In genomic region chr3:132376945-132377354, GRCh38 we compare ENCODE assay signal across 10 cellular contexts. TPM values are rescaled to one million over a fixed set of nuclear protein-coding genes. Genes with fewer than 3 reads are reported as not detected.
A peak's percentile ranks its signal among the peaks of the same experiment; 100 is the strongest.
DNase-seq lines count a peak whose midpoint lies in the region; ATAC-seq and TF ChIP-seq lines count a peak whose summit lies in the region.
"Not testable (repeated sequence)": the region's sequence is repeated elsewhere in the genome, so short reads cannot be mapped to it uniquely, and the experiment has no call there.
"Had no signal": no experiment of that assay in that cellular context is flagged by ENCODE, and none has a peak within 500 bp of the region (broad histone marks: within the 10 kb centered on the region; RNA-seq: fewer than 3 reads in every experiment).

No MANE protein-coding gene starts in this region.

- peaks cover 29% of the 10 kb centered on the region for H3K27me3 Mint-ChIP-seq in activated T-cell treated with anti-CD3 and anti-CD28 coated beads, Interleukin-2, amount 50 U/mL, for 4 hours (ENCODE audit: low read depth)
- H3K27me3 Mint-ChIP-seq in naive thymus-derived CD4-positive, alpha-beta T cell, result peaks cover 0 to 32% (median 26%) of the 10 kb centered on the region in 5 donors

- peak overlapping the region; percentile 77 for H3K4me2 ChIP-seq in smooth muscle cell

- peak; percentile 61; the same call in 2 of the 3 replicates for ATAC-seq in RWPE2 (ENCODE audit: low read depth)
- ATAC-seq in activated T-cell treated with anti-CD3 and anti-CD28 coated beads, Interleukin-2, amount 50 U/mL, for 4 hours; naive thymus-derived CD4-positive, alpha-beta T cell: not testable (repeated sequence)

- H3F3A ChIP-seq in smooth muscle cell (ENCODE audit: low read depth), result not testable (repeated sequence)

- peak overlapping the region in 2 of 9 donors; percentile 32 to 70 for H3K27ac Mint-ChIP-seq in naive thymus-derived CD4-positive, alpha-beta T cell

- H3K4me3 ChIP-seq in GM06990 (replicated peaks; ENCODE audit: low read depth, low read length) (peak overlapping the region; percentile 46), RWPE2 (ENCODE audit: severe bottlenecking) (peak overlapping the region; percentile 44), ectodermal cell (ENCODE audit: insufficient read depth, low read depth, low read length) (peak overlapping the region; percentile 26), iPS DF 6.9 (ENCODE audit: low read length) (peak overlapping the region; percentile 42), smooth muscle cell (peak overlapping the region; percentile 51)
- not testable (repeated sequence) for H3K4me3 ChIP-seq in naive thymus-derived CD4-positive, alpha-beta T cell (ENCODE audit: low read length)

- intact Hi-C loops in naive thymus-derived CD4-positive, alpha-beta T cell (cut with micrococcal nuclease), result not testable (repeated sequence)

- H3K4me3 Mint-ChIP-seq in activated T-cell treated with anti-CD3 and anti-CD28 coated beads, Interleukin-2, amount 50 U/mL, for 4 hours, result peak overlapping the region; percentile 24
- H3K4me3 Mint-ChIP-seq in naive thymus-derived CD4-positive, alpha-beta T cell, result peak overlapping the region in 7 of 10 donors; percentile 16 to 75 (median 54)

- not testable (repeated sequence) for H3K27ac ChIP-seq in RWPE2 (ENCODE audit: poor library complexity, severe bottlenecking); ectodermal cell (ENCODE audit: insufficient read depth, low read depth, low read length, poor library complexity, severe bottlenecking); iPS DF 6.9 (ENCODE audit: low read length); naive thymus-derived CD4-positive, alpha-beta T cell (ENCODE audit: low read depth, low read length); smooth muscle cell (ENCODE audit: low read depth)

- H2AFZ ChIP-seq in smooth muscle cell (ENCODE audit: low read depth), result peak overlapping the region; percentile 69

- H3K36me3 ChIP-seq in GM06990 (ENCODE audit: control insufficient read depth, insufficient read depth, low read length); RWPE2 (ENCODE audit: low read depth); ectodermal cell (ENCODE audit: control insufficient read depth, insufficient read depth, low read length); iPS DF 6.9 (ENCODE audit: control insufficient read depth, insufficient read depth, low read length); naive thymus-derived CD4-positive, alpha-beta T cell (ENCODE audit: control insufficient read depth in 2 of 3, insufficient read depth in 3 of 3, low read length in 3 of 3); smooth muscle cell (ENCODE audit: low read depth): not testable (repeated sequence)

- DNase-seq in GM06990 (ENCODE audit: extremely low read depth, insufficient read length); RWPE2 (ENCODE audit: low spot score); activated T-cell treated with anti-CD3 and anti-CD28 coated beads, Interleukin-2, amount 50 U/mL, for 4 hours; iPS DF 6.9 (ENCODE audit: low read depth, low spot score); naive thymus-derived CD4-positive, alpha-beta T cell; smooth muscle cell (lab: John Stamatoyannopoulos, UW; ENCODE audit: unreplicated experiment): not testable (repeated sequence)
- DNase-seq in NCI-H1436 (lab: John Stamatoyannopoulos, UW), result peak; percentile 18

- not testable (repeated sequence) for H3K27me3 ChIP-seq in GM06990 (replicated peaks; ENCODE audit: control insufficient read depth, insufficient read depth, low read length); RWPE2 (ENCODE audit: insufficient read depth, poor library complexity, severe bottlenecking); ectodermal cell (ENCODE audit: control insufficient read depth, insufficient read depth, low read length, poor library complexity, severe bottlenecking); iPS DF 6.9 (ENCODE audit: control insufficient read depth, insufficient read depth, low read length); naive thymus-derived CD4-positive, alpha-beta T cell (ENCODE audit: control insufficient read depth in 2 of 2, insufficient read depth in 2 of 2, low read length in 2 of 2); smooth muscle cell (ENCODE audit: low read depth)

- H4K20me1 ChIP-seq in smooth muscle cell (ENCODE audit: low read depth), result not testable (repeated sequence)

- H3K9me3 ChIP-seq in RWPE2 (ENCODE audit: severe bottlenecking); ectodermal cell (ENCODE audit: control insufficient read depth, low read length); iPS DF 6.9 (ENCODE audit: control insufficient read depth, insufficient read depth, low read length); naive thymus-derived CD4-positive, alpha-beta T cell (ENCODE audit: control insufficient read depth in 2 of 3, low read length in 3 of 3); smooth muscle cell (replicated peaks; ENCODE audit: low read depth): not testable (repeated sequence)

- peak overlapping the region; percentile 51 for H3K9ac ChIP-seq in smooth muscle cell (ENCODE audit: low read depth)

- not testable (repeated sequence) for H3K79me2 ChIP-seq in smooth muscle cell (ENCODE audit: low read depth)

- CTCF ChIA-PET in naive thymus-derived CD4-positive, alpha-beta T cell (lab: Charles Lee), result not testable (repeated sequence)

- TF ChIP-seq CTCF in GM06990 (IDR thresholded peaks at IDR 0.05; ENCODE audit: insufficient read depth, low read length, poor library complexity, severe bottlenecking); RWPE2 (IDR thresholded peaks at IDR 0.05; ENCODE audit: poor library complexity, severe bottlenecking); smooth muscle cell (IDR thresholded peaks at IDR 0.05; ENCODE audit: borderline replicate concordance, insufficient read depth, poor library complexity, severe bottlenecking): not testable (repeated sequence)

- not testable (repeated sequence) for H3K36me3 Mint-ChIP-seq in activated T-cell treated with anti-CD3 and anti-CD28 coated beads, Interleukin-2, amount 50 U/mL, for 4 hours (ENCODE audit: insufficient read depth); naive thymus-derived CD4-positive, alpha-beta T cell

- H3K4me1 Mint-ChIP-seq in activated T-cell treated with anti-CD3 and anti-CD28 coated beads, Interleukin-2, amount 50 U/mL, for 4 hours (ENCODE audit: low read depth); naive thymus-derived CD4-positive, alpha-beta T cell: not testable (repeated sequence)

- H3K4me1 ChIP-seq in RWPE2 (ENCODE audit: insufficient read depth, poor library complexity, severe bottlenecking); ectodermal cell (ENCODE audit: control insufficient read depth, insufficient read depth, low read length); iPS DF 6.9 (ENCODE audit: control insufficient read depth, insufficient read depth, low read length); naive thymus-derived CD4-positive, alpha-beta T cell (ENCODE audit: control insufficient read depth in 2 of 2, insufficient read depth in 2 of 2, low read length in 2 of 2); smooth muscle cell (ENCODE audit: low read depth): not testable (repeated sequence)

- not testable (repeated sequence) for H3K9me3 Mint-ChIP-seq in activated T-cell treated with anti-CD3 and anti-CD28 coated beads, Interleukin-2, amount 50 U/mL, for 4 hours; naive thymus-derived CD4-positive, alpha-beta T cell

- POLR2A ChIA-PET in naive thymus-derived CD4-positive, alpha-beta T cell (lab: Charles Lee), result not testable (repeated sequence)

- 55 to 56% methylated on average over 25 of the region's 25 CpGs for WGBS in ectodermal cell, 2 experiments
- no CpG with 5 or more reads among the region's 25 CpGs for WGBS in iPS DF 6.9 (ENCODE audit: insufficient coverage, insufficient read length)
- whole genome bisulfite sequencing in smooth muscle cell (ENCODE audit: low lambda C conversion rate), result 46% methylated on average over 25 of the region's 25 CpGs

RNA-seq across cellular contexts. Expression of gene DNAJC13, which starts 40.4 kb away (rescaled TPM):
- 10 to 100 TPM; 16.5 to 16.8 (median 16.8) TPM for total RNA-seq in activated T-cell treated with anti-CD3 and anti-CD28 coated beads, Interleukin-2, amount 50 U/mL, for 4 hours
- polyA plus RNA-seq in ectodermal cell (2013, experiment 1 of 4), result 30.3 TPM
- 32.1 TPM for polyA plus RNA-seq in ectodermal cell (2013, experiment 2 of 4)
- 17.7 TPM for polyA plus RNA-seq in ectodermal cell (2013, experiment 3 of 4)
- polyA plus RNA-seq in ectodermal cell (2013, experiment 4 of 4), result 24.8 TPM
- total RNA-seq in naive thymus-derived CD4-positive, alpha-beta T cell, result 10 to 100 TPM; 23.6 to 41.5 (median 37.5) TPM
- polyA plus RNA-seq in naive thymus-derived CD4-positive, alpha-beta T cell, result 10 to 100 TPM; 10.3 to 10.8 TPM
- total RNA-seq in smooth muscle cell, result 47.9 and 69.3 TPM in 2 replicates
- 11.1 and 12.7 TPM in 2 replicates for polyA plus RNA-seq in smooth muscle cell

RNA-seq across cellular contexts. Expression of gene ACP3, which starts 59.7 kb away (rescaled TPM):
- total RNA-seq in activated T-cell treated with anti-CD3 and anti-CD28 coated beads, Interleukin-2, amount 50 U/mL, for 4 hours, result not detected
- polyA plus RNA-seq in ectodermal cell (2013, experiment 1 of 4), result 0.30 TPM
- polyA plus RNA-seq in ectodermal cell (2013, experiment 2 of 4), result 0.30 TPM
- polyA plus RNA-seq in ectodermal cell (2013, experiment 3 of 4), result 0.16 TPM
- polyA plus RNA-seq in ectodermal cell (2013, experiment 4 of 4), result 0.85 TPM
- total RNA-seq in naive thymus-derived CD4-positive, alpha-beta T cell, result 10 to 100 TPM in 1 of 5 experiments, 1 to 10 TPM in 1, under 1 TPM in 1, not detected in 2; 0.32 to 19.0 (median 1.9) TPM
- not detected for polyA plus RNA-seq in naive thymus-derived CD4-positive, alpha-beta T cell
- 32.5 and 36.6 TPM in 2 replicates for total RNA-seq in smooth muscle cell
- polyA plus RNA-seq in smooth muscle cell, result 27.0 and 35.8 TPM in 2 replicates
- total RNA-seq: activated CD8-positive, alpha-beta memory T cell treated with anti-CD3 and anti-CD28 coated beads for 36 hours had no signal
- polyA plus RNA-seq: neural cell had no signal
